Comparison of ENCODE assay signal across 9 cellular contexts in the genomic region with DNA sequence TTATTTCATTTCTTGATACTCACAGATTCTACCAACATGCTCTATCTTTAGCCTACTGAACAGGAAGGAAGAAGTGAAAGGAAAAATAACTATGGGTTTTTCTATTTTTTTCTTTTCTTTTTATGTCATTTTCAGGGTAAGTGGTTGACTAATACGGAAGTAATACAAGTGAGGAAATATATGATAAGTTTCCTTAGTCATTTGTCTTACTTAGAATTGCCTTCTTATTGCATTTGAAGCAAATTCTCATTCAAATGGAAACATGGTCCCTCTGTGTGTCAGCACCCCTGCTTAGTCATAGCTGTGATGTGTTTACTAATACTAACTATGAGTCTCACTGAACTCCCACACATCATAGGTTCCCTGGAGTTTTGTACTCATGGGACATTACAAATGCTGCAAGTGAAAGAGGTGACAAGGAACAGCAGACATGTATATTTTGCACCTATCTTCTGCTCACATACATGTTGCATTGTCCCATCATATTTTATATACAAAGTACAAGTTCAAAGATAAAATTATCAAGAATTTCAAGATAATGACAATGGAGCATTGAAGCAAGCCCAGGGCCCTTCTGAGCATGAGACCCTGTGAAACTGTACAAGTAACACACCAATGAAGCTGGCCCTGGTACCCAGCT.
A peak's percentile ranks its signal among the peaks of the same experiment; 100 is the strongest.
DNase-seq lines count a peak whose midpoint lies in the region; ATAC-seq lines count a peak whose summit lies in the region.
"Had no signal": no experiment of that assay in that cellular context is flagged by ENCODE, and none has a peak within 500 bp of the region (broad histone marks: within the 10 kb centered on the region; RNA-seq: fewer than 3 reads in every experiment).

No MANE protein-coding gene starts in this region.

- intact Hi-C loops in cardiac septum (cut with DNase I) (no loop called here), Right ventricle myocardium superior (cut with DNase I) (no loop called here)

- peak; percentile 36 for DNase-seq in activated CD8-positive, alpha-beta memory T cell treated with anti-CD3 and anti-CD28 coated beads, Interleukin-2, amount 50 U/mL, for 4 hours
- DNase-seq in stimulated activated CD4-positive, alpha-beta T cell treated with anti-CD3 and anti-CD28 coated beads, Interleukin-15, amount 100 ng/mL, for 24 hours, result peak; percentile 58
- no peak for DNase-seq in NCI-H1930 (lab: John Stamatoyannopoulos, UW)
- DNase-seq in cardiac septum (ENCODE audit: low spot score), result no peak
- DNase-seq in Right ventricle myocardium superior, result no peak
- no peak for DNase-seq in globus pallidus (ENCODE audit: low spot score)
- DNase-seq: activated effector memory CD4-positive, alpha-beta T cell treated with Interleukin-2 at 50 U/mL for 16 hours had no signal

- ATAC-seq in GM19328 (IDR thresholded peaks at IDR 0.05; ENCODE audit: unreplicated experiment) (peak; percentile 53), HG03135 (IDR thresholded peaks at IDR 0.05; ENCODE audit: unreplicated experiment) (peak; percentile 64), Right ventricle myocardium superior (ENCODE audit: poor library complexity) (no peak)

Comparison
In these comparisons a context has a peak if more than half of its experiments do, and no peak if none do; other contexts are left out.
1. DNase-seq: peak in activated CD8-positive, alpha-beta memory T cell treated with anti-CD3 and anti-CD28 coated beads, Interleukin-2, amount 50 U/mL, for 4 hours (single experiment) and stimulated activated CD4-positive, alpha-beta T cell treated with anti-CD3 and anti-CD28 coated beads, Interleukin-15, amount 100 ng/mL, for 24 hours (single experiment); none in NCI-H1930 (0 of 2), cardiac septum (single experiment), Right ventricle myocardium superior (single experiment) and globus pallidus (single experiment).